ENCODE assay signal across 8 cellular contexts in genomic region chr1:159945483-159946241, GRCh38. TPM values are rescaled to one million over a fixed set of nuclear protein-coding genes. Genes with fewer than 3 reads are reported as not detected.
DNase-seq lines count a peak whose midpoint lies in the region; ATAC-seq and TF ChIP-seq lines count a peak whose summit lies in the region.

Gene IGSF9, minus strand, starts transcription at chr1:159945613. Its CDS starts 2,159 bp downstream, at chr1:159943454.

- no peak for TF ChIP-seq CTCF in activated B cell treated with CpG ODN at 0.5 μM for 24 hours (IDR thresholded peaks at IDR 0.05)

- no peak within 1 kb of the TSS for H3K27ac Mint-ChIP-seq in activated B cell treated with CpG ODN at 0.5 μM for 24 hours

- H3K27ac ChIP-seq in caudate nucleus (ENCODE audit: low read depth, low read length) = no peak within 1 kb of the TSS

- CTCF ChIA-PET in activated B cell treated with CpG ODN at 0.5 μM for 24 hours (lab: Charles Lee) = interaction anchor here (0.8 to 1.7 kb wide), 3 partner anchors 55 to 147 kb away, joined by 4 to 7 read pairs (median 4); no protein-coding TSS in a partner anchor

- peak within 1 kb of the TSS; percentile 65 for H3K4me3 Mint-ChIP-seq in activated B cell treated with CpG ODN at 0.5 μM for 24 hours

- H3K4me1 Mint-ChIP-seq in activated B cell treated with CpG ODN at 0.5 μM for 24 hours = peaks cover 11% of the 10 kb centered on the region

- in situ Hi-C loops in ACHN (cut with HindIII; ENCODE audit: low pct_ligation_motif_present, low pct_unique_long_range_greater_than_20kb, low sequenced_read_pairs) = no loop called here

- ATAC-seq in GM21360 (IDR thresholded peaks at IDR 0.05; ENCODE audit: unreplicated experiment) (peak; percentile 60), activated B cell treated with CpG ODN at 0.5 μM for 24 hours (ENCODE audit: low read depth) (peak; percentile 95), HG02840 (IDR thresholded peaks at IDR 0.05; ENCODE audit: low FRiP score, unreplicated experiment) (no peak)

- no peaks in the 10 kb centered on the region for H3K36me3 Mint-ChIP-seq in activated B cell treated with CpG ODN at 0.5 μM for 24 hours (ENCODE audit: low read depth)

- POLR2A ChIA-PET in activated B cell treated with CpG ODN at 0.5 μM for 24 hours (lab: Charles Lee) = interaction anchor here (0.9 to 3.0 kb wide), 2 partner anchors 14 to 21 kb away, joined by 3 to 12 read pairs; partner anchors contain the start of gene TAGLN2

- no peaks in the 10 kb centered on the region for H3K9me3 Mint-ChIP-seq in activated B cell treated with CpG ODN at 0.5 μM for 24 hours

- peak; percentile 74 for DNase-seq in ACHN
- peak; percentile 73 for DNase-seq in NCI-H2029 (lab: John Stamatoyannopoulos, UW)
- peak; percentile 58 for DNase-seq in activated B cell treated with CpG ODN at 0.5 μM for 24 hours
- DNase-seq in caudate nucleus (lab: John Stamatoyannopoulos, UW) = peak in 52 of 61 donors; percentile 13 to 86 (median 69)
- DNase-seq in islet precursor cell = peak; percentile 98
- DNase-seq in stimulated activated CD4-positive, alpha-beta T cell treated with anti-CD3 and anti-CD28 coated beads, Interleukin-12 subunit alpha, Interleukin-12 subunit beta, amount 100 ng/mL, for 4 hours = peak; percentile 68

- intact Hi-C loops in activated B cell treated with CpG ODN at 0.5 μM for 24 hours (cut with micrococcal nuclease) = no loop called here

- H3K27me3 Mint-ChIP-seq in activated B cell treated with CpG ODN at 0.5 μM for 24 hours = peaks cover 42% of the 10 kb centered on the region

RNA-seq across cellular contexts. Expression of gene IGSF9, which starts in this region (rescaled TPM):
- not detected in 2 replicates for total RNA-seq in activated B cell treated with CpG ODN at 0.5 μM for 24 hours

Comparison
In these comparisons a context has a peak if more than half of its experiments do, and no peak if none do; other contexts are left out.
1. Peak in DNase-seq and ATAC-seq in activated B cell treated with CpG ODN at 0.5 μM for 24 hours; RNA of the gene not detected or under 1 TPM.